21 cellular contexts compared by ENCODE assay signal in the genomic region with DNA sequence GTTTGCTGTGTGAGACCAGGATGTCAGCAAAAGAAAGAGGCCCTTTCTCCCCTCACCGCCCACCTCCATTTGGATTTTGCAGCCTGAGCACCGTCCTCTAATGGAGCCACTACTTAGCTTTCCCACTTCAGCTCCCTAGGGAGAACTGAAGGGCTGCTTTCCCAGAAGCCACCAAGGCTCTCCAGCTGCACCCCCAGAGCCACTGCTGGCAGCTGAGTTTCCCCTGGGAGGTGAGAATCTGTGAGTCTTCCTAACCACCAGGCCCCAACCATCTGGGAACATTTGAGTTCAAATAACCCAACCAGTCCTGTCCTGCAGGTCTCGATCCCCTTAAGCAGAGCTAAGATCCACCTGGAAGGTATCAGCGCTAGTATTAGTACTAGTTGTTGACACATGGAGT.
A peak's percentile ranks its signal among the peaks of the same experiment; 100 is the strongest.
DNase-seq lines count a peak whose midpoint lies in the region.
"Had no signal": no experiment of that assay in that cellular context is flagged by ENCODE, and none has a peak within 500 bp of the region (broad histone marks: within the 10 kb centered on the region; RNA-seq: fewer than 3 reads in every experiment).

No MANE protein-coding gene starts in this region.

- H4K91ac ChIP-seq in mesenchymal stem cell (ENCODE audit: low read length), result no peak overlapping the region

- no peak overlapping the region for H3K4me3 ChIP-seq in mesenchymal stem cell (ENCODE audit: insufficient read depth in 1 of 2, low read depth in 1 of 2, low read length in 2 of 2)
- H3K4me3 ChIP-seq: lung, sigmoid colon, tibial artery had no signal

- H2BK15ac ChIP-seq in mesenchymal stem cell (ENCODE audit: low read depth, poor library complexity, severe bottlenecking), result no peak overlapping the region

- H2BK5ac ChIP-seq in mesenchymal stem cell (ENCODE audit: low read depth, low read length, poor library complexity, severe bottlenecking), result no peak overlapping the region

- H2AK5ac ChIP-seq in mesenchymal stem cell (ENCODE audit: low read length, severe bottlenecking), result peak overlapping the region; percentile 24

- no peak overlapping the region for H4K8ac ChIP-seq in mesenchymal stem cell (ENCODE audit: low read length)

- no peak overlapping the region for H2BK120ac ChIP-seq in mesenchymal stem cell (ENCODE audit: low read depth, low read length)

- no peaks in the 10 kb centered on the region for H3K9me3 ChIP-seq in mesenchymal stem cell (ENCODE audit: control insufficient read depth, low read length)
- H3K9me3 ChIP-seq: sigmoid colon, tibial artery had no signal

- no peak overlapping the region for H2AFZ ChIP-seq in mesenchymal stem cell (ENCODE audit: low read depth, low read length)

- no peak overlapping the region for H3K14ac ChIP-seq in mesenchymal stem cell (ENCODE audit: low read length in 2 of 2)

- DNase-seq in DMS 273 (lab: John Stamatoyannopoulos, UW; ENCODE audit: unreplicated experiment) (peak; percentile 99), NCI-H1436 treated with DMSO at 0.1 percent for 48 hours (lab: John Stamatoyannopoulos, UW) (peak; percentile 31), NCI-H82 (lab: John Stamatoyannopoulos, UW) (peak; percentile 80), mesenchymal stem cell (no peak), DMS53 (lab: John Stamatoyannopoulos, UW) (no peak), mucosa of gallbladder (ENCODE audit: low spot score) (no peak), NOMO-1 (lab: John Stamatoyannopoulos, UW; ENCODE audit: unreplicated experiment in 2 of 2) (no peak)
- DNase-seq in activated CD8-positive, alpha-beta memory T cell treated with anti-CD3 and anti-CD28 coated beads, Interleukin-2, amount 50 U/mL, for 4 hours, result no peak
- DNase-seq: activated naive CD8-positive, alpha-beta T cell treated with anti-CD3 and anti-CD28 coated beads for 36 hours; dermis blood vessel endothelial cell; foreskin melanocyte; hypothalamus; islet precursor cell; naive thymus-derived CD4-positive, alpha-beta T cell; NCI-H187 treated with DMSO at 0.1 percent for 48 hours; NCI-H774; posterior cingulate gyrus; sigmoid colon; stimulated activated naive CD4-positive, alpha-beta T cell; tibial artery had no signal

- H3K4me1 ChIP-seq in mesenchymal stem cell (ENCODE audit: control insufficient read depth, insufficient read depth, low read depth, low read length), result peaks cover 2% of the 10 kb centered on the region
- H3K4me1 ChIP-seq: sigmoid colon, tibial artery had no signal

- H2BK12ac ChIP-seq in mesenchymal stem cell (ENCODE audit: low read length in 2 of 2), result no peak overlapping the region

- H3K4me2 ChIP-seq in mesenchymal stem cell (ENCODE audit: low read length, poor library complexity, severe bottlenecking), result no peak overlapping the region

- H3K23ac ChIP-seq in mesenchymal stem cell (ENCODE audit: low read length in 2 of 2), result no peak overlapping the region

- peaks cover 0 to 29% of the 10 kb centered on the region in 2 experiments for H3K27me3 ChIP-seq in mesenchymal stem cell (ENCODE audit: control insufficient read depth in 1 of 2, insufficient read depth in 1 of 2, low read length in 2 of 2)
- H3K27me3 ChIP-seq: sigmoid colon, tibial artery had no signal

- H3K18ac ChIP-seq in mesenchymal stem cell (ENCODE audit: low read depth in 1 of 2, low read length in 2 of 2), result no peak overlapping the region

- no peak overlapping the region for H3K9ac ChIP-seq in mesenchymal stem cell (ENCODE audit: low read length)

- no peak overlapping the region for H3K27ac ChIP-seq in mesenchymal stem cell (ENCODE audit: low read length, poor library complexity, severe bottlenecking)
- H3K27ac ChIP-seq: sigmoid colon, tibial artery had no signal

- WGBS in mesenchymal stem cell, result 69% methylated on average over 3 of the region's 4 CpGs

- no peaks in the 10 kb centered on the region for H3K79me1 ChIP-seq in mesenchymal stem cell (replicated peaks; ENCODE audit: low read length, poor library complexity, severe bottlenecking)

- H3K36me3 ChIP-seq in mesenchymal stem cell (ENCODE audit: control insufficient read depth in 1 of 2, insufficient read depth in 2 of 2, low read depth in 1 of 2, low read length in 2 of 2), result no peaks in the 10 kb centered on the region
- H3K36me3 ChIP-seq: sigmoid colon, tibial artery had no signal

- no peak overlapping the region for H3K4ac ChIP-seq in mesenchymal stem cell (ENCODE audit: low read depth in 1 of 2, low read length in 2 of 2)

Comparison
In these comparisons a context has a peak if more than half of its experiments do, and no peak if none do; other contexts are left out.
1. DNase-seq: peak in DMS 273 (single experiment), NCI-H1436 treated with DMSO at 0.1 percent for 48 hours (single experiment) and NCI-H82 (single experiment); none in mesenchymal stem cell (single experiment), DMS53 (single experiment), activated CD8-positive, alpha-beta memory T cell treated with anti-CD3 and anti-CD28 coated beads, Interleukin-2, amount 50 U/mL, for 4 hours (single experiment), mucosa of gallbladder (single experiment) and NOMO-1 (0 of 2).